8 cellular contexts compared by ENCODE assay signal in the genomic region with DNA sequence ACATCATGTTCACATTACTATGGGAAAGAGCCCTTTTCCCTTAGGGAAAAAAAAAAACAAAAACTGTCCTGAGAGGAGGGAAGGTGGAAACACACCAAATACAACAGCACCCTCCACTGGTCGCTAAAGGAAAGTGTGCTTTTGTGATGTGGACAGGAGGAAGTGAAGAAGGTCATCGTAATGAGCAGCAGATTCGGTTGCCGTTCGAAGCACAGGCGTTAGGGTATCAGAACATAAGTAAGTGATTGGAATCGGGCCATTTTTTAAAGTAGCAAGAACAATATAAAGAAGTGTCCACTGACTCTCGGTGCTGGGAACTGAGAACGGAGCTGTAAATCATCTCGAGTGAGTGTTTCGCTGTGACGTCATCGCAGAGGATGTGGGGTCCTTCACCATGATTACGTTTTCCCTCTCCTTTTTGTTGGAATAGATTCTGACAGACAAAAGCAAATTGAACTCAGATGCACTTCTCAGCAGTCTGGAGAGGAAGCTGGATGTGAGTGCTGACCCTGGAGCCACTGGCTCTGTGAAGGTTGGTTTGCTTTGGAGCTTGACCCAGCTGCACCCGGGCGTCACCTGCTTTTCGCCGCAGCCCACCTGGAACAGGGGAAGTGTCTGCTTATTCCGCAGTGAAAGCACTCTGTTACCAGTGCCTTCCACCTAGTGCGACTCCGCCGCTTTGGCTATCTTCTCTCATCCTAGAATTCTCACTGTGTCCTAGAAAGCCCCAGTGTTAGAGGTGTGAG.
DNase-seq lines count a peak whose midpoint lies in the region; ATAC-seq and TF ChIP-seq lines count a peak whose summit lies in the region.

No MANE protein-coding gene starts in this region.

- peak overlapping the region; percentile 49 for H3K27ac ChIP-seq in osteoblast (ENCODE audit: low read depth, low read length)

- no peaks in the 10 kb centered on the region for H4K20me1 ChIP-seq in osteoblast (ENCODE audit: insufficient read depth, low read length)

- ATAC-seq in HG03139 (IDR thresholded peaks at IDR 0.05; ENCODE audit: unreplicated experiment) (no peak), GM18511 (IDR thresholded peaks at IDR 0.05; ENCODE audit: unreplicated experiment) (no peak)

- peaks cover 26% of the 10 kb centered on the region for H3K27me3 ChIP-seq in osteoblast (ENCODE audit: insufficient read depth, low read length)

- H3K4me3 ChIP-seq in osteoblast (ENCODE audit: insufficient read depth, low read length) = peak overlapping the region; percentile 64

- peak overlapping the region; percentile 84 for H2AFZ ChIP-seq in osteoblast (ENCODE audit: low read length)

- H3K4me1 ChIP-seq in osteoblast (ENCODE audit: insufficient read depth, low read length) = peaks cover 24% of the 10 kb centered on the region

- H3K9me3 ChIP-seq in osteoblast (ENCODE audit: low read depth, low read length) = no peaks in the 10 kb centered on the region

- TF ChIP-seq CTCF in osteoblast (IDR thresholded peaks at IDR 0.05; ENCODE audit: extremely low read depth, low read depth, low read length) = peak; percentile 86

- H3K4me2 ChIP-seq in osteoblast (ENCODE audit: insufficient read depth, low read length) = peak overlapping the region; percentile 91

- no peaks in the 10 kb centered on the region for H3K79me2 ChIP-seq in osteoblast (ENCODE audit: insufficient read depth, low read length)

- no peaks in the 10 kb centered on the region for H3K36me3 ChIP-seq in osteoblast (ENCODE audit: insufficient read depth, low read length)

- DNase-seq in CD1c-positive myeloid dendritic cell (ENCODE audit: extremely low spot score) = peak; percentile 66
- DNase-seq in GM19238 (ENCODE audit: insufficient read length, low spot score) = peak; percentile 19
- DNase-seq in NCI-H2196 (lab: John Stamatoyannopoulos, UW; ENCODE audit: unreplicated experiment) = peak; percentile 77
- DNase-seq in activated CD4-positive, alpha-beta T cell treated with anti-CD3 and anti-CD28 coated beads, Interleukin-2, amount 50 U/mL, for 48 hours = peak; percentile 2 to 9
- DNase-seq in germinal center (ENCODE audit: low spot score) = peak; percentile 26
- peak; percentile 89 for DNase-seq in osteoblast (ENCODE audit: insufficient read length, low spot score, missing footprints)

Comparison
In these comparisons a context has a peak if more than half of its experiments do, and no peak if none do; other contexts are left out.
1. DNase-seq: peak in every context shown above with its lines; median percentile 89 in osteoblast; 77 in NCI-H2196; 66 in CD1c-positive myeloid dendritic cell; 26 in germinal center; 19 in GM19238; 6 in activated CD4-positive, alpha-beta T cell treated with anti-CD3 and anti-CD28 coated beads, Interleukin-2, amount 50 U/mL, for 48 hours.